ENCODE assay signal across 1 cellular context in genomic region chr11:2570841-2571597, GRCh38.
TF ChIP-seq lines count a peak whose summit lies in the region.

No MANE protein-coding gene starts in this region.

TF ChIP-seq in HepG2, 621 proteins besides CTCF, POLR2A, EP300 and RAD21 (continued from another document):
- TF ChIP-seq, protein P1, sequence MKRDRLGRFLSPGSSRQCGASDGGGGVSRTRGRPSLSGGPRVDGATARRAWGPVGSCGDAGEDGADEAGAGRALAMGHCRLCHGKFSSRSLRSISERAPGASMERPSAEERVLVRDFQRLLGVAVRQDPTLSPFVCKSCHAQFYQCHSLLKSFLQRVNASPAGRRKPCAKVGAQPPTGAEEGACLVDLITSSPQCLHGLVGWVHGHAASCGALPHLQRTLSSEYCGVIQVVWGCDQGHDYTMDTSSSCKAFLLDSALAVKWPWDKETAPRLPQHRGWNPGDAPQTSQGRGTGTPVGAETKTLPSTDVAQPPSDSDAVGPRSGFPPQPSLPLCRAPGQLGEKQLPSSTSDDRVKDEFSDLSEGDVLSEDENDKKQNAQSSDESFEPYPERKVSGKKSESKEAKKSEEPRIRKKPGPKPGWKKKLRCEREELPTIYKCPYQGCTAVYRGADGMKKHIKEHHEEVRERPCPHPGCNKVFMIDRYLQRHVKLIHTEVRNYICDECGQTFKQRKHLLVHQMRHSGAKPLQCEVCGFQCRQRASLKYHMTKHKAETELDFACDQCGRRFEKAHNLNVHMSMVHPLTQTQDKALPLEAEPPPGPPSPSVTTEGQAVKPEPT (CRISPR knock-in tag; IDR thresholded peaks at IDR 0.05; ENCODE audit: low read depth): no peak
- TF ChIP-seq SUZ12 (IDR thresholded peaks at IDR 0.05; ENCODE audit: low read depth, low read length) (no peak), ARHGAP35 (CRISPR knock-in tag; IDR thresholded peaks at IDR 0.05; ENCODE audit: borderline replicate concordance) (no peak), ZNF20 (CRISPR knock-in tag; IDR thresholded peaks at IDR 0.05) (no peak), ZNF180 (CRISPR knock-in tag; IDR thresholded peaks at IDR 0.05; ENCODE audit: borderline replicate concordance, low read depth) (no peak), RCOR2 (CRISPR knock-in tag; IDR thresholded peaks at IDR 0.05) (no peak), SNAPC4 (CRISPR knock-in tag; IDR thresholded peaks at IDR 0.05) (no peak), UBTF (CRISPR knock-in tag; IDR thresholded peaks at IDR 0.05) (no peak), STAT5B (CRISPR knock-in tag; IDR thresholded peaks at IDR 0.05) (no peak)
